9 cellular contexts compared by ENCODE assay signal in the genomic region with DNA sequence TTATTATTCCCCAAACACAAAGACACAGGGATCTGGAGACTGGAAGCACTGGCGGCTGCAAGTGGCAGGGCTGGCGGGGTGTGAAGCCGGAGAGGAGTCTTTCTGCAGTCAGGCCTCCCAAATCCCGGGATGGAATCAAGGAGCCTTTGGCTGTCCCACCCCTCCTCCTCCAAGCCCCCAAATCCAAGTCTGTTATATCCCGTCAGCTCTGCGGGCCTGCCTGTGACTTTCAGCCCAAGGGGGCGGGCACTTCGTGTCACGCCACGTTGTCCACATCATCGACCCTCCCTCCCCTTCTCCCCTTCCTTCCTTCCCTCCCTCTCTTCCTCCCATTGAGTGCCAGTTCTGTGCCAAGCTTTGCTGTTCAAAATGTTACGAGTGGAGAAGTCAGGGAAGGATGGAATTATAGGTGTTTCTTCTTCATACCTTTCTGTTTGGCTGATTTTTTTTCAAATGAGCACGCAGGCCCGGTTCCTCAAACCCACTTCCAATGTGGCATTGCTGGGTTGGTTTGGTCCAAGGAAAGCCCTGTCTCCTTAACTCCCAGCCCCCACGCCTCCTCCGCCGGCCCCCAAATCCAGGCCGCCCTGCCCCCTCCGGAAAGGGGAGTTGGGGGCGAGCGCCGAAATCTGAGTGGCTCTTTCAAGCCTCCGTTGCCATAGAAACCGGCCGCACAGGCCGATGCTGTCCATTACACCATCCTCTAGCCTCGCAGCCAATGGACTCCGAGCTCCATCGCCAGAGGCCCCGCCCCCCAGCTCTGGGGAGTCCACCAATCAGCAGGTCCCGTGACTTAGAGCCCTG. TPM values are rescaled to one million over a fixed set of nuclear protein-coding genes. Genes with fewer than 3 reads are reported as not detected.
DNase-seq lines count a peak whose midpoint lies in the region; ATAC-seq and TF ChIP-seq lines count a peak whose summit lies in the region.
"Had no signal": no experiment of that assay in that cellular context is flagged by ENCODE, and none has a peak within 500 bp of the region (broad histone marks: within the 10 kb centered on the region; RNA-seq: fewer than 3 reads in every experiment).

No MANE protein-coding gene starts in this region.

- H3K36me3 ChIP-seq in CD4-positive, CD25-positive, alpha-beta regulatory T cell (ENCODE audit: control insufficient read depth, insufficient read depth, low read length) = no peaks in the 10 kb centered on the region
- no peaks in the 10 kb centered on the region for H3K36me3 ChIP-seq in OCI-LY3 (replicated peaks; ENCODE audit: low read depth, low read length)

- no peaks in the 10 kb centered on the region for H3K36me3 Mint-ChIP-seq in CD4-positive, CD25-positive, alpha-beta regulatory T cell
- no peaks in the 10 kb centered on the region for H3K36me3 Mint-ChIP-seq in naive thymus-derived CD8-positive, alpha-beta T cell

- peak overlapping the region; percentile 40 for H3K9ac ChIP-seq in OCI-LY3 (ENCODE audit: low read length)

- peaks cover 8% of the 10 kb centered on the region for H3K4me1 ChIP-seq in CD4-positive, CD25-positive, alpha-beta regulatory T cell (ENCODE audit: control insufficient read depth, insufficient read depth, low read length, poor library complexity, severe bottlenecking)
- no peaks in the 10 kb centered on the region; the same call in 1 of the 2 replicates for H3K4me1 ChIP-seq in OCI-LY3 (ENCODE audit: low read length)

- TF ChIP-seq CTCF in OCI-LY3 (IDR thresholded peaks at IDR 0.05; ENCODE audit: low read depth, low read length) (no peak), fibroblast of pulmonary artery (IDR thresholded peaks at IDR 0.05; ENCODE audit: low read length, missing control alignments) (no peak)

- POLR2A ChIA-PET in naive thymus-derived CD8-positive, alpha-beta T cell (lab: Charles Lee) = interaction anchor here (0.7 to 3.6 kb wide), 5 partner anchors 10 to 84 kb away, joined by 3 to 20 read pairs (median 3); a partner anchor contains a TSS

- H3K27ac Mint-ChIP-seq in CD4-positive, CD25-positive, alpha-beta regulatory T cell = peak overlapping the region; percentile 55 to 91 (median 79)
- H3K27ac Mint-ChIP-seq in naive thymus-derived CD8-positive, alpha-beta T cell = peak overlapping the region; percentile 27 to 93 (median 86)

- peaks cover 0 to 2% (median 0%) of the 10 kb centered on the region in 7 donors for H3K9me3 Mint-ChIP-seq in CD4-positive, CD25-positive, alpha-beta regulatory T cell
- H3K9me3 Mint-ChIP-seq in naive thymus-derived CD8-positive, alpha-beta T cell = no peaks in the 10 kb centered on the region

- peak; percentile 89 to 90 for ATAC-seq in CD4-positive, CD25-positive, alpha-beta regulatory T cell (ENCODE audit: low read depth in 2 of 2)
- ATAC-seq in GM19455 (IDR thresholded peaks at IDR 0.05; ENCODE audit: unreplicated experiment) = peak; percentile 88
- ATAC-seq in HG03565 (IDR thresholded peaks at IDR 0.05; ENCODE audit: unreplicated experiment) = peak; percentile 99
- ATAC-seq in naive thymus-derived CD8-positive, alpha-beta T cell = peak; percentile 100

- peaks cover 0 to 18% (median 6%) of the 10 kb centered on the region in 4 donors for H3K4me1 Mint-ChIP-seq in CD4-positive, CD25-positive, alpha-beta regulatory T cell
- H3K4me1 Mint-ChIP-seq in naive thymus-derived CD8-positive, alpha-beta T cell = peaks cover 11 to 19% (median 17%) of the 10 kb centered on the region in 4 donors

- H3K27me3 ChIP-seq in CD4-positive, CD25-positive, alpha-beta regulatory T cell (ENCODE audit: control insufficient read depth, insufficient read depth, low read length) = no peaks in the 10 kb centered on the region
- no peaks in the 10 kb centered on the region for H3K27me3 ChIP-seq in OCI-LY3 (ENCODE audit: low read depth, low read length)

- H3K4me2 ChIP-seq in OCI-LY3 (ENCODE audit: low read length) = peak overlapping the region; percentile 49

- H3K4me3 ChIP-seq in CD4-positive, CD25-positive, alpha-beta regulatory T cell (ENCODE audit: low read depth, low read length) = no peak overlapping the region
- H3K4me3 ChIP-seq in OCI-LY3 (ENCODE audit: low read length) (peak overlapping the region; percentile 64), fibroblast of pulmonary artery (replicated peaks; ENCODE audit: low read depth, low read length) (peak overlapping the region; percentile 58)

- peak; percentile 58 to 89 (median 66) for DNase-seq in CD4-positive, CD25-positive, alpha-beta regulatory T cell
- peak; percentile 60 for DNase-seq in activated T-helper 9 cell treated with anti-CD3 and anti-CD28 coated beads, Interleukin-2, amount 50 U/mL, for 16 hours (ENCODE audit: low read depth)
- DNase-seq in fibroblast of pulmonary artery (ENCODE audit: low read depth) = peak; percentile 99
- peak; percentile 63 to 94 (median 84) for DNase-seq in naive thymus-derived CD8-positive, alpha-beta T cell
- DNase-seq in stimulated activated naive CD4-positive, alpha-beta T cell (lab: John Stamatoyannopoulos, UW) = peak; percentile 68 to 87 (median 74)

- H2AFZ ChIP-seq in OCI-LY3 (ENCODE audit: low read depth, low read length) = peak overlapping the region; percentile 56; the same call in 1 of the 2 replicates

- H4K20me1 ChIP-seq in OCI-LY3 (ENCODE audit: insufficient read depth, low read length) = no peaks in the 10 kb centered on the region

- no peaks in the 10 kb centered on the region for H3K79me2 ChIP-seq in OCI-LY3 (ENCODE audit: low read length)

- peak overlapping the region; percentile 6 to 85 (median 76) for H3K4me3 Mint-ChIP-seq in CD4-positive, CD25-positive, alpha-beta regulatory T cell
- H3K4me3 Mint-ChIP-seq in naive thymus-derived CD8-positive, alpha-beta T cell = peak overlapping the region; percentile 81 to 93 (median 87)

- H3K27ac ChIP-seq in CD4-positive, CD25-positive, alpha-beta regulatory T cell (ENCODE audit: insufficient read depth, low read length, poor library complexity, severe bottlenecking) = no peak overlapping the region
- no peak overlapping the region for H3K27ac ChIP-seq in OCI-LY3 (ENCODE audit: low read length)

- H3K27me3 Mint-ChIP-seq in CD4-positive, CD25-positive, alpha-beta regulatory T cell = peaks cover 4% of the 10 kb centered on the region
- H3K27me3 Mint-ChIP-seq in naive thymus-derived CD8-positive, alpha-beta T cell = no peaks in the 10 kb centered on the region

- no peaks in the 10 kb centered on the region for H3K9me3 ChIP-seq in CD4-positive, CD25-positive, alpha-beta regulatory T cell (ENCODE audit: control insufficient read depth in 2 of 2, low read length in 2 of 2)
- H3K9me3 ChIP-seq in OCI-LY3 (ENCODE audit: insufficient read depth, low read length) = no peaks in the 10 kb centered on the region

RNA-seq across cellular contexts. Expression of a gene that starts 12.7 kb away (rescaled TPM):
- total RNA-seq in CD4-positive, CD25-positive, alpha-beta regulatory T cell = 19.7 TPM
- polyA plus RNA-seq in CD4-positive, CD25-positive, alpha-beta regulatory T cell = 10 to 100 TPM in 1 of 4 donors, 1 to 10 TPM in 3; 5.9 to 12.7 (median 7.9) TPM
- total RNA-seq in naive thymus-derived CD8-positive, alpha-beta T cell = 10 to 100 TPM; 29.6 to 29.7 TPM
- polyA plus RNA-seq in naive thymus-derived CD8-positive, alpha-beta T cell = 10 to 100 TPM in 1 of 3 donors, 1 to 10 TPM in 2; 6.9 to 13.9 (median 7.5) TPM

RNA-seq across cellular contexts. Expression of a gene that starts 15.3 kb away (rescaled TPM):
- 4.9 TPM for total RNA-seq in CD4-positive, CD25-positive, alpha-beta regulatory T cell
- under 1 TPM; 0.29 to 0.44 (median 0.38) TPM for polyA plus RNA-seq in CD4-positive, CD25-positive, alpha-beta regulatory T cell
- 10 to 100 TPM; 19.8 to 21.7 TPM for total RNA-seq in naive thymus-derived CD8-positive, alpha-beta T cell
- polyA plus RNA-seq in naive thymus-derived CD8-positive, alpha-beta T cell = 1 to 10 TPM; 1.3 to 2.1 (median 2.0) TPM

RNA-seq across cellular contexts. Expression of a gene that starts 19.5 kb away (rescaled TPM):
- total RNA-seq in CD4-positive, CD25-positive, alpha-beta regulatory T cell = 1.1 TPM
- polyA plus RNA-seq in CD4-positive, CD25-positive, alpha-beta regulatory T cell = under 1 TPM; 0.10 to 0.52 (median 0.31) TPM
- 1 to 10 TPM; 4.7 to 5.7 TPM for total RNA-seq in naive thymus-derived CD8-positive, alpha-beta T cell
- under 1 TPM; 0.46 to 0.80 (median 0.67) TPM for polyA plus RNA-seq in naive thymus-derived CD8-positive, alpha-beta T cell

RNA-seq across cellular contexts. Expression of a gene that starts 36.9 kb away (rescaled TPM):
- total RNA-seq in CD4-positive, CD25-positive, alpha-beta regulatory T cell = 1.5 TPM
- polyA plus RNA-seq in CD4-positive, CD25-positive, alpha-beta regulatory T cell = 1 to 10 TPM in 2 of 4 donors, under 1 TPM in 1, not detected in 1; 0.52 to 1.5 (median 1.1) TPM
- total RNA-seq in naive thymus-derived CD8-positive, alpha-beta T cell = 1 to 10 TPM; 1.2 to 1.6 TPM
- 1 to 10 TPM; 1.7 to 3.6 (median 2.6) TPM for polyA plus RNA-seq in naive thymus-derived CD8-positive, alpha-beta T cell

RNA-seq across cellular contexts. Expression of a gene that starts 52.5 kb away (rescaled TPM):
- not detected for total RNA-seq in CD4-positive, CD25-positive, alpha-beta regulatory T cell
- polyA plus RNA-seq in CD4-positive, CD25-positive, alpha-beta regulatory T cell = not detected
- total RNA-seq in naive thymus-derived CD8-positive, alpha-beta T cell = not detected
- not detected for polyA plus RNA-seq in naive thymus-derived CD8-positive, alpha-beta T cell
- total RNA-seq: T-helper 2 cell treated with Interferon-gamma antibody and Interleukin-4, amounts not matched to agents 100 ng/mL and 5 ng/mL, for 36 hours had no signal
